ENCODE assay signal across 18 cellular contexts in genomic region chr5:113163328-113163727, GRCh38.
A peak's percentile ranks its signal among the peaks of the same experiment; 100 is the strongest.
DNase-seq lines count a peak whose midpoint lies in the region; ATAC-seq, FAIRE-seq and TF ChIP-seq lines count a peak whose summit lies in the region.
"Had no signal": no experiment of that assay in that cellular context is flagged by ENCODE, and none has a peak within 500 bp of the region (broad histone marks: within the 10 kb centered on the region; RNA-seq: fewer than 3 reads in every experiment).

No MANE protein-coding gene starts in this region.

- no peak overlapping the region for H3K56ac ChIP-seq in IMR-90 (ENCODE audit: extremely low read depth, insufficient read depth, low read length)

- ATAC-seq in IMR-90 (ENCODE audit: low read depth) (no peak), foreskin keratinocyte (peak; percentile 5)
- ATAC-seq in stimulated activated naive CD8-positive, alpha-beta T cell treated with anti-CD3 and anti-CD28 coated beads, Interleukin-15, Interleukin-2, amounts not matched to agents 100 U/mL and 50 U/mL, for 24 hours, result no peak

- H3K14ac ChIP-seq in IMR-90 (replicated peaks; ENCODE audit: low read depth, low read length), result no peak overlapping the region

- H3K79me1 ChIP-seq in IMR-90 (ENCODE audit: low read depth in 1 of 2, low read length in 2 of 2), result peaks cover 13 to 29% of the 10 kb centered on the region in 2 experiments; a peak in 3 of 4 replicates

- H3K27ac Mint-ChIP-seq in astrocyte (ENCODE audit: unreplicated experiment), result peak overlapping the region; percentile 10
- no peak overlapping the region for H3K27ac Mint-ChIP-seq in activated naive CD4-positive, alpha-beta T cell treated with anti-CD3 and anti-CD28 coated beads, Interleukin-2, amount 10 ng/mL, durations not matched to agents 7 days and 5 days
- H3K27ac Mint-ChIP-seq: activated naive CD4-positive, alpha-beta T cell treated with anti-CD3 and anti-CD28 coated beads, Interleukin-2, amount 50 U/mL, for 24 hours; nephron progenitor cell had no signal

- H3K18ac ChIP-seq in IMR-90 (ENCODE audit: low read depth, low read length), result no peak overlapping the region

- no peak overlapping the region for H4K8ac ChIP-seq in IMR-90 (ENCODE audit: low read depth in 2 of 2, low read length in 2 of 2)

- H2BK20ac ChIP-seq in IMR-90 (ENCODE audit: low read depth, low read length), result no peak overlapping the region; the same call in 1 of the 2 replicates

- H3K9me3 Mint-ChIP-seq in astrocyte (ENCODE audit: unreplicated experiment), result peaks cover 1% of the 10 kb centered on the region
- H3K9me3 Mint-ChIP-seq in activated naive CD4-positive, alpha-beta T cell treated with anti-CD3 and anti-CD28 coated beads, Interleukin-2, amount 10 ng/mL, durations not matched to agents 7 days and 5 days, result no peaks in the 10 kb centered on the region
- H3K9me3 Mint-ChIP-seq: activated naive CD4-positive, alpha-beta T cell treated with anti-CD3 and anti-CD28 coated beads, Interleukin-2, amount 50 U/mL, for 24 hours; CD4-positive, alpha-beta memory T cell; nephron progenitor cell had no signal

- no peak overlapping the region for H2BK15ac ChIP-seq in IMR-90 (ENCODE audit: low read depth, low read length)

- TF ChIP-seq RAD21 in IMR-90 (IDR thresholded peaks at IDR 0.05; ENCODE audit: low read length), result no peak

- no peak overlapping the region for H3K27ac ChIP-seq in IMR-90 (ENCODE audit: insufficient read depth, low read length)
- H3K27ac ChIP-seq in astrocyte (ENCODE audit: low read depth, low read length), result no peak overlapping the region
- peak overlapping the region; percentile 1 for H3K27ac ChIP-seq in foreskin keratinocyte

- H3K4me1 Mint-ChIP-seq in astrocyte (ENCODE audit: low read depth, unreplicated experiment), result peaks cover 60% of the 10 kb centered on the region
- H3K4me1 Mint-ChIP-seq in activated naive CD4-positive, alpha-beta T cell treated with anti-CD3 and anti-CD28 coated beads, Interleukin-2, amount 10 ng/mL, durations not matched to agents 7 days and 5 days, result no peaks in the 10 kb centered on the region
- H3K4me1 Mint-ChIP-seq: activated naive CD4-positive, alpha-beta T cell treated with anti-CD3 and anti-CD28 coated beads, Interleukin-2, amount 50 U/mL, for 24 hours had no signal

- no peak overlapping the region for H4K91ac ChIP-seq in IMR-90 (ENCODE audit: insufficient read depth, low read depth, low read length)

- H3K9me1 ChIP-seq in IMR-90 (ENCODE audit: insufficient read depth, low read length), result peaks cover 8% of the 10 kb centered on the region; the same call in 1 of the 2 replicates

- intact Hi-C loops in IMR-90 (cut with micrococcal nuclease), result no loop called here

- no peak overlapping the region for H2BK120ac ChIP-seq in IMR-90 (ENCODE audit: low read depth, low read length)

- in situ Hi-C loops in IMR-90 (cut with MboI; ENCODE audit: low sequenced_read_pairs), result no loop called here
- in situ Hi-C loops in HAP-1 (cut with MboI; ENCODE audit: low sequenced_read_pairs), result no loop called here

- BruUV-seq in IMR-90 (replicated peaks; lab: Mats Ljungman, UMichigan), result no TSS peak

- no peak for FAIRE-seq in astrocyte (lab: Jason Lieb, UNC)

- no peaks in the 10 kb centered on the region for H3K36me3 Mint-ChIP-seq in astrocyte (ENCODE audit: low read depth, unreplicated experiment)
- H3K36me3 Mint-ChIP-seq in activated naive CD4-positive, alpha-beta T cell treated with anti-CD3 and anti-CD28 coated beads, Interleukin-2, amount 10 ng/mL, durations not matched to agents 7 days and 5 days, result no peaks in the 10 kb centered on the region

- no peak overlapping the region for H2AFZ ChIP-seq in IMR-90 (replicated peaks; ENCODE audit: low read length, poor library complexity)
- H2AFZ ChIP-seq in astrocyte (ENCODE audit: low read depth, low read length), result no peak overlapping the region

- H3K27me3 ChIP-seq in IMR-90 (ENCODE audit: control insufficient read depth, insufficient read depth, low read length) (no peaks in the 10 kb centered on the region), astrocyte (ENCODE audit: insufficient read depth, low read length) (no peaks in the 10 kb centered on the region), foreskin keratinocyte (no peaks in the 10 kb centered on the region), HAP-1 (ENCODE audit: low read depth) (no peaks in the 10 kb centered on the region)
- H3K27me3 ChIP-seq: gastrocnemius medialis had no signal

- POLR2A ChIA-PET in IMR-90 (lab: Charles Lee; ENCODE audit: unreplicated experiment), result no interaction called here

- no peak overlapping the region for H2AK9ac ChIP-seq in IMR-90 (replicated peaks; ENCODE audit: low read depth, low read length, poor library complexity)

- H3K4me2 ChIP-seq in IMR-90 (ENCODE audit: low read depth, low read length), result no peak overlapping the region
- H3K4me2 ChIP-seq in astrocyte (ENCODE audit: low read length), result peak overlapping the region; percentile 29

- peaks cover 7% of the 10 kb centered on the region for H4K20me1 ChIP-seq in IMR-90 (ENCODE audit: insufficient read depth, low read length)
- H4K20me1 ChIP-seq in astrocyte (ENCODE audit: insufficient read depth, low read length), result peaks cover 13% of the 10 kb centered on the region

- H3K36me3 ChIP-seq in IMR-90 (ENCODE audit: control insufficient read depth, insufficient read depth, low read length) (0 out of 2 replicates have a peak, but pooled peaks cover 2% of the 10 kb centered on the region), astrocyte (ENCODE audit: insufficient read depth, low read length) (no peaks in the 10 kb centered on the region), HAP-1 (replicated peaks) (no peaks in the 10 kb centered on the region)
- H3K36me3 ChIP-seq: gastrocnemius medialis had no signal

- peak; percentile 77 for DNase-seq in A172 (ENCODE audit: low spot score)
- peak; percentile 36 for DNase-seq in IMR-90
- DNase-seq in astrocyte (ENCODE audit: low read depth), result peak; percentile 62
- DNase-seq in foreskin keratinocyte, result peak; percentile 63 to 82
- DNase-seq in HAP-1 (ENCODE audit: low spot score in 2 of 2), result no peak
- DNase-seq in activated naive CD4-positive, alpha-beta T cell treated with anti-CD3 and anti-CD28 coated beads, Interleukin-2, amount 10 ng/mL, durations not matched to agents 7 days and 5 days, result no peak
- no peak for DNase-seq in stimulated activated naive CD8-positive, alpha-beta T cell treated with anti-CD3 and anti-CD28 coated beads, Interleukin-15, Interleukin-2, amounts not matched to agents 100 U/mL and 50 U/mL, for 24 hours
- DNase-seq in activated naive CD4-positive, alpha-beta T cell (lab: John Stamatoyannopoulos, UW), result no peak
- DNase-seq: activated CD4-positive, alpha-beta T cell treated with anti-CD3 and anti-CD28 coated beads, Interleukin-2, amount 50 U/mL, for 1 hour; CD4-positive, alpha-beta memory T cell; effector CD4-positive, alpha-beta T cell; NCI-H1930; NCI-H524 treated with DMSO at 0.1 percent for 48 hours; nephron progenitor cell; retina; stimulated activated naive CD4-positive, alpha-beta T cell treated with Interleukin-2 at 50 U/mL for 16 hours had no signal

- no peak for TF ChIP-seq POLR2A in IMR-90 (IDR thresholded peaks at IDR 0.05; ENCODE audit: low read depth, low read length)

- H3K9me3 ChIP-seq in IMR-90 (ENCODE audit: control insufficient read depth, insufficient read depth, low read length) (no peaks in the 10 kb centered on the region), astrocyte (ENCODE audit: insufficient read depth, low read depth, low read length) (no peaks in the 10 kb centered on the region), HAP-1 (no peaks in the 10 kb centered on the region)
- H3K9me3 ChIP-seq: gastrocnemius medialis had no signal

- no peaks in the 10 kb centered on the region for H3K27me3 Mint-ChIP-seq in astrocyte (ENCODE audit: low read depth, unreplicated experiment)
- peaks cover 25% of the 10 kb centered on the region for H3K27me3 Mint-ChIP-seq in activated naive CD4-positive, alpha-beta T cell treated with anti-CD3 and anti-CD28 coated beads, Interleukin-2, amount 10 ng/mL, durations not matched to agents 7 days and 5 days
- H3K27me3 Mint-ChIP-seq: CD4-positive, alpha-beta memory T cell had no signal

- CTCF ChIA-PET in IMR-90 (lab: Yijun Ruan, JAX), result no interaction called here
- CTCF ChIA-PET in activated naive CD4-positive, alpha-beta T cell treated with anti-CD3 and anti-CD28 coated beads, Interleukin-2, amount 10 ng/mL, durations not matched to agents 7 days and 5 days (lab: Charles Lee), result no interaction called here

- no peak overlapping the region for H3K4me3 ChIP-seq in IMR-90 (ENCODE audit: insufficient read depth, low read depth, low read length)
- no peak overlapping the region for H3K4me3 ChIP-seq in astrocyte (ENCODE audit: insufficient read depth, low read depth, low read length)
- no peak overlapping the region for H3K4me3 ChIP-seq in HAP-1
- H3K4me3 ChIP-seq: gastrocnemius medialis had no signal

- no peak overlapping the region for H2AK5ac ChIP-seq in IMR-90 (ENCODE audit: low read depth, low read length)

- TF ChIP-seq CTCF in IMR-90 (conservative IDR thresholded peaks at IDR 0.05; ENCODE audit: low read depth, low read length) (no peak), astrocyte (IDR thresholded peaks at IDR 0.05; ENCODE audit: insufficient read depth, low read depth, low read length) (no peak), foreskin keratinocyte (conservative IDR thresholded peaks at IDR 0.05) (no peak)

- no peak overlapping the region for H2BK5ac ChIP-seq in IMR-90 (ENCODE audit: low read depth, low read length, poor library complexity, severe bottlenecking)

- no CpG with 5 or more reads among the region's 2 CpGs for WGBS in IMR-90 (ENCODE audit: extremely low coverage in 2 of 2, insufficient read length in 1 of 2), 2 experiments

- no peak overlapping the region for H3K4me3 Mint-ChIP-seq in astrocyte (ENCODE audit: unreplicated experiment)
- no peak overlapping the region for H3K4me3 Mint-ChIP-seq in activated naive CD4-positive, alpha-beta T cell treated with anti-CD3 and anti-CD28 coated beads, Interleukin-2, amount 10 ng/mL, durations not matched to agents 7 days and 5 days
- H3K4me3 Mint-ChIP-seq: activated naive CD4-positive, alpha-beta T cell treated with anti-CD3 and anti-CD28 coated beads, Interleukin-2, amount 50 U/mL, for 24 hours; CD4-positive, alpha-beta memory T cell; nephron progenitor cell had no signal

- H3K23ac ChIP-seq in IMR-90 (ENCODE audit: low read depth, low read length), result no peak overlapping the region

- H3K4me1 ChIP-seq in IMR-90 (ENCODE audit: control insufficient read depth, insufficient read depth, low read length) (peaks cover 20% of the 10 kb centered on the region), astrocyte (ENCODE audit: insufficient read depth, low read length) (peaks cover 47% of the 10 kb centered on the region), foreskin keratinocyte (peaks cover 51% of the 10 kb centered on the region), HAP-1 (peaks cover 3% of the 10 kb centered on the region)

- H3K4ac ChIP-seq in IMR-90 (ENCODE audit: low read depth, low read length), result no peak overlapping the region

- H3K79me2 ChIP-seq in astrocyte (ENCODE audit: insufficient read depth, low read length), result peaks cover 3% of the 10 kb centered on the region

- dilution Hi-C loops in IMR-90 (cut with HindIII; ENCODE audit: low sequenced_read_pairs, unreplicated experiment), result no loop called here

- H3K9ac ChIP-seq in IMR-90 (ENCODE audit: low read depth, low read length), result no peak overlapping the region
- no peak overlapping the region for H3K9ac ChIP-seq in astrocyte (ENCODE audit: low read length)

- H4K5ac ChIP-seq in IMR-90 (ENCODE audit: low read depth, low read length), result no peak overlapping the region

Comparison
In these comparisons a context has a peak if more than half of its experiments do, and no peak if none do; other contexts are left out.
1. DNase-seq: peak in A172 (single experiment), IMR-90 (single experiment), astrocyte (single experiment) and foreskin keratinocyte (2 of 2); none in HAP-1 (0 of 2), activated naive CD4-positive, alpha-beta T cell treated with anti-CD3 and anti-CD28 coated beads, Interleukin-2, amount 10 ng/mL, durations not matched to agents 7 days and 5 days (single experiment), stimulated activated naive CD8-positive, alpha-beta T cell treated with anti-CD3 and anti-CD28 coated beads, Interleukin-15, Interleukin-2, amounts not matched to agents 100 U/mL and 50 U/mL, for 24 hours (single experiment) and activated naive CD4-positive, alpha-beta T cell (0 of 4).